Comparison of ENCODE assay signal across 1 cellular context in the genomic region with DNA sequence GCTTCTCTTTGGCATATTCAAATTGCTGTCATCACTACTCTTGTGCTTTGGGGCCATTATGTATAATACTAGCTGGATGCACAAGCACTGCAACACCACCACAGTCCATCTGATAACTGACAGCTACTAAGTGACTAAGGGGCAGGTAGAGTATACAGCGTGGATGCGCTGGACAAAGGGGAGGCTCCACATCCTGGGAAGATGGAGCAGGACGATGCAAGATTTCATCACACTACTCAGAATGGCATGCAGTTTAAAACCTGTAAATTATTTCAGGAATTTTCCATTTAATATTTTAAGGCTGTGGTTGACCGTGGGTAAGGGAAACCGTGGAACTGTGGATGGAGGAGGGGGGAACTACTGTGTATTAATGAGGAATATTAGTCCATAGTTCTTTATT.
A peak's percentile ranks its signal among the peaks of the same experiment; 100 is the strongest.
TF ChIP-seq lines count a peak whose summit lies in the region.

No MANE protein-coding gene starts in this region.

TF ChIP-seq in HEK293, 187 proteins besides CTCF, POLR2A, EP300 and RAD21 (continued from another document):
- TF ChIP-seq, protein P1, sequence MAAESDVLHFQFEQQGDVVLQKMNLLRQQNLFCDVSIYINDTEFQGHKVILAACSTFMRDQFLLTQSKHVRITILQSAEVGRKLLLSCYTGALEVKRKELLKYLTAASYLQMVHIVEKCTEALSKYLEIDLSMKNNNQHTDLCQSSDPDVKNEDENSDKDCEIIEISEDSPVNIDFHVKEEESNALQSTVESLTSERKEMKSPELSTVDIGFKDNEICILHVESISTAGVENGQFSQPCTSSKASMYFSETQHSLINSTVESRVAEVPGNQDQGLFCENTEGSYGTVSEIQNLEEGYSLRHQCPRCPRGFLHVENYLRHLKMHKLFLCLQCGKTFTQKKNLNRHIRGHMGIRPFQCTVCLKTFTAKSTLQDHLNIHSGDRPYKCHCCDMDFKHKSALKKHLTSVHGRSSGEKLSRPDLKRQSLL (tag by site-specific recombination; IDR thresholded peaks at IDR 0.05): peak; percentile 59; the same call in 1 of the 2 replicates
- no peak for TF ChIP-seq ZNF169 (tag by site-specific recombination; IDR thresholded peaks at IDR 0.05)
- TF ChIP-seq, protein P2, sequence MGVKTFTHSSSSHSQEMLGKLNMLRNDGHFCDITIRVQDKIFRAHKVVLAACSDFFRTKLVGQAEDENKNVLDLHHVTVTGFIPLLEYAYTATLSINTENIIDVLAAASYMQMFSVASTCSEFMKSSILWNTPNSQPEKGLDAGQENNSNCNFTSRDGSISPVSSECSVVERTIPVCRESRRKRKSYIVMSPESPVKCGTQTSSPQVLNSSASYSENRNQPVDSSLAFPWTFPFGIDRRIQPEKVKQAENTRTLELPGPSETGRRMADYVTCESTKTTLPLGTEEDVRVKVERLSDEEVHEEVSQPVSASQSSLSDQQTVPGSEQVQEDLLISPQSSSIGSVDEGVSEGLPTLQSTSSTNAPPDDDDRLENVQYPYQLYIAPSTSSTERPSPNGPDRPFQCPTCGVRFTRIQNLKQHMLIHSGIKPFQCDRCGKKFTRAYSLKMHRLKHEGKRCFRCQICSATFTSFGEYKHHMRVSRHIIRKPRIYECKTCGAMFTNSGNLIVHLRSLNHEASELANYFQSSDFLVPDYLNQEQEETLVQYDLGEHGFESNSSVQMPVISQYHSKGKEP (tag by site-specific recombination; IDR thresholded peaks at IDR 0.05): 0 out of 2 replicates have a peak, but pooled peaks have one; percentile 4
- no peak for TF ChIP-seq ZNF623 (tag by site-specific recombination; IDR thresholded peaks at IDR 0.05)
- peak; percentile 26; the same call in 1 of the 2 replicates for TF ChIP-seq ZNF561 (tag by site-specific recombination; IDR thresholded peaks at IDR 0.05; ENCODE audit: borderline replicate concordance)
- TF ChIP-seq IKZF3 (tag by site-specific recombination; IDR thresholded peaks at IDR 0.05): peak; percentile 59; the same call in 1 of the 2 replicates
- TF ChIP-seq KLF9 (tag by site-specific recombination; IDR thresholded peaks at IDR 0.05; ENCODE audit: low read depth): no peak
- no peak for TF ChIP-seq PBX3 (CRISPR knock-in tag; IDR thresholded peaks at IDR 0.05)
- TF ChIP-seq, protein P3, sequence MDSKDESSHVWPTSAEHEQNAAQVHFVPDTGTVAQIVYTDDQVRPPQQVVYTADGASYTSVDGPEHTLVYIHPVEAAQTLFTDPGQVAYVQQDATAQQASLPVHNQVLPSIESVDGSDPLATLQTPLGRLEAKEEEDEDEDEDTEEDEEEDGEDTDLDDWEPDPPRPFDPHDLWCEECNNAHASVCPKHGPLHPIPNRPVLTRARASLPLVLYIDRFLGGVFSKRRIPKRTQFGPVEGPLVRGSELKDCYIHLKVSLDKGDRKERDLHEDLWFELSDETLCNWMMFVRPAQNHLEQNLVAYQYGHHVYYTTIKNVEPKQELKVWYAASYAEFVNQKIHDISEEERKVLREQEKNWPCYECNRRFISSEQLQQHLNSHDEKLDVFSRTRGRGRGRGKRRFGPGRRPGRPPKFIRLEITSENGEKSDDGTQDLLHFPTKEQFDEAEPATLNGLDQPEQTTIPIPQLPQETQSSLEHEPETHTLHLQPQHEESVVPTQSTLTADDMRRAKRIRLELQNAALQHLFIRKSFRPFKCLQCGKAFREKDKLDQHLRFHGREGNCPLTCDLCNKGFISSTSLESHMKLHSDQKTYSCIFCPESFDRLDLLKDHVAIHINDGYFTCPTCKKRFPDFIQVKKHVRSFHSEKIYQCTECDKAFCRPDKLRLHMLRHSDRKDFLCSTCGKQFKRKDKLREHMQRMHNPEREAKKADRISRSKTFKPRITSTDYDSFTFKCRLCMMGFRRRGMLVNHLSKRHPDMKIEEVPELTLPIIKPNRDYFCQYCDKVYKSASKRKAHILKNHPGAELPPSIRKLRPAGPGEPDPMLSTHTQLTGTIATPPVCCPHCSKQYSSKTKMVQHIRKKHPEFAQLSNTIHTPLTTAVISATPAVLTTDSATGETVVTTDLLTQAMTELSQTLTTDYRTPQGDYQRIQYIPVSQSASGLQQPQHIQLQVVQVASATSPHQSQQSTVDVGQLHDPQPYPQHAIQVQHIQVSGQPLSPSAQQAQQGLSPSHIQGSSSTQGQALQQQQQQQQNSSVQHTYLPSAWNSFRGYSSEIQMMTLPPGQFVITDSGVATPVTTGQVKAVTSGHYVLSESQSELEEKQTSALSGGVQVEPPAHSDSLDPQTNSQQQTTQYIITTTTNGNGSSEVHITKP (tag by site-specific recombination; IDR thresholded peaks at IDR 0.05): 0 out of 2 replicates have a peak, but pooled peaks have one; percentile 18
